In the genomic region with DNA sequence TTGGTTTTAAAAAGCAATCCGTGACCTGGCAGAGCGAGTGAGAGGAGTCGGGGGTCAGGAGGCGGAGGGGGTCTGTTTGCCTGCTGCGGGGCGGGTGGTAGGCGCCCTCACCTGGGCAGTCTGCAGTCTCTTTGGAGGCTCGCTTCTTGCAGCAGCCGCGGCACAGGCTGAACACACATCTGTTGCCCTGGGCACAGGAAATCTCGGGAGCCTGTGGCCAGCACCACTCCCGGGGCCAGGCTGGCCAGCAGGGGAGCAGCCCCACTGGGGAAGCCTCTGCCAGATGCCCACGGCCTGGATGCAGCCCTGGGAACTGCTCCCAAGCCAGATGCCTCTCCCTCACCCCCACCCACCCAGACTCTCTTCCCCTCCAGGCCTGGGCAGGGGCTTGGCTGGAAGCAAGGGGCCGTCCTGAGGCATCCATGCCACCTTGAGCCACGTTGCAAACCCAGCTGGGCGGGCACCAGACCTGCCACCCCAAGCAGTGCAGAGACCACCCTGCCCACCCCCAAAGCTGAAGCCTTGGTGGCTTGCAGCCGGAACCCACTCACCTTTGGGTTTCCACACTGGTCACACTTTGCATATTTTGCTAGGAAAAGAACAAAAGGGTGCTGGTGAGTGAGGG, we compare ENCODE assay signal across 20 cellular contexts. TPM values are rescaled to one million over a fixed set of nuclear protein-coding genes. Genes with fewer than 3 reads are reported as not detected.
A peak's percentile ranks its signal among the peaks of the same experiment; 100 is the strongest.
DNase-seq lines count a peak whose midpoint lies in the region; ATAC-seq, FAIRE-seq and TF ChIP-seq lines count a peak whose summit lies in the region.
"Had no signal": no experiment of that assay in that cellular context is flagged by ENCODE, and none has a peak within 500 bp of the region (broad histone marks: within the 10 kb centered on the region; RNA-seq: fewer than 3 reads in every experiment).

No MANE protein-coding gene starts in this region.

- CTCF ChIA-PET in HCT116 (lab: Charles Lee) (no interaction called here), GM12878 (lab: Yijun Ruan, JAX) (no interaction called here)

- peak overlapping the region; percentile 46 for H3K27ac Mint-ChIP-seq in activated naive CD8-positive, alpha-beta T cell treated with anti-CD3 and anti-CD28 coated beads for 36 hours
- H3K27ac Mint-ChIP-seq in activated naive CD8-positive, alpha-beta T cell treated with anti-CD3 and anti-CD28 coated beads, Interleukin-2, amount 50 U/mL, for 24 hours, result no peak overlapping the region
- peak overlapping the region; percentile 80 for H3K27ac Mint-ChIP-seq in stimulated activated effector memory CD8-positive, alpha-beta T cell treated with anti-CD3 and anti-CD28 coated beads, Interleukin-12 subunit alpha, Interleukin-12 subunit beta, amount 100 ng/mL, for 72 hours
- H3K27ac Mint-ChIP-seq: activated T-helper 2 cell treated with anti-CD3 and anti-CD28 coated beads, Interferon-gamma antibody, Interleukin-2, Interleukin-4, amounts not matched to agents 10 μg/mL and 5 μg/mL and 100 μg/mL, durations not matched to agents 14 hours and 24 hours and 36 hours had no signal

- RAD21 ChIA-PET in HCT116 (lab: Charles Lee; ENCODE audit: low non-redundant PET in 1 of 2, low total read pairs in 2 of 2, uncharacterized antibody in 2 of 2, unreplicated experiment in 2 of 2) (no interaction called here), GM12878 (lab: Charles Lee; ENCODE audit: unreplicated experiment) (no interaction called here)

- POLR2A ChIA-PET in HCT116 (lab: Charles Lee), result no interaction called here
- POLR2A ChIA-PET in GM12878 (lab: Charles Lee), result no interaction called here

- H3K9me3 ChIP-seq in HCT116 (ENCODE audit: control insufficient read depth in 1 of 2, insufficient read depth in 1 of 2, low read depth in 1 of 2, low read length in 2 of 2) (no peaks in the 10 kb centered on the region), GM12878 (replicated peaks; ENCODE audit: control insufficient read depth, insufficient read depth, low read length) (no peaks in the 10 kb centered on the region)
- H3K9me3 ChIP-seq: BE2C, Caco-2, neutrophil, prostate gland, upper lobe of right lung had no signal

- H3K4me2 ChIP-seq in HCT116 (ENCODE audit: low read length), result no peak overlapping the region
- no peak overlapping the region for H3K4me2 ChIP-seq in GM12878 (ENCODE audit: control insufficient read depth, insufficient read depth)

- H4K20me1 ChIP-seq in HCT116 (ENCODE audit: insufficient read depth) (no peaks in the 10 kb centered on the region; the same call in 1 of the 2 replicates), GM12878 (ENCODE audit: control insufficient read depth, insufficient read depth) (no peaks in the 10 kb centered on the region)

- peaks cover 2 to 16% of the 10 kb centered on the region in 2 experiments; a peak in 3 of 4 replicates for H3K4me1 ChIP-seq in HCT116 (ENCODE audit: control insufficient read depth in 1 of 2, insufficient read depth in 2 of 2, low read length in 2 of 2)
- H3K4me1 ChIP-seq in GM12878 (ENCODE audit: control insufficient read depth, insufficient read depth, low read length), result peaks cover under 1% of the 10 kb centered on the region; the same call in 1 of the 2 replicates
- H3K4me1 ChIP-seq: BE2C, Caco-2, upper lobe of right lung had no signal

- TF ChIP-seq EP300 in GM12878 (IDR thresholded peaks at IDR 0.05; ENCODE audit: borderline replicate concordance in 1 of 2, control insufficient read depth in 1 of 2, low read depth in 2 of 2, low read length in 2 of 2), result no peak

- H3K36me3 Mint-ChIP-seq in activated naive CD8-positive, alpha-beta T cell treated with anti-CD3 and anti-CD28 coated beads for 36 hours, result peaks cover 3% of the 10 kb centered on the region
- H3K36me3 Mint-ChIP-seq in activated naive CD8-positive, alpha-beta T cell treated with anti-CD3 and anti-CD28 coated beads, Interleukin-2, amount 50 U/mL, for 24 hours (ENCODE audit: low read depth), result peaks cover 7% of the 10 kb centered on the region
- peaks cover 38% of the 10 kb centered on the region for H3K36me3 Mint-ChIP-seq in stimulated activated effector memory CD8-positive, alpha-beta T cell treated with anti-CD3 and anti-CD28 coated beads, Interleukin-12 subunit alpha, Interleukin-12 subunit beta, amount 100 ng/mL, for 72 hours

- no peak for FAIRE-seq in GM12878 (lab: Jason Lieb, UNC)

- H3K9me2 ChIP-seq in HCT116 (ENCODE audit: insufficient read depth), result no peaks in the 10 kb centered on the region

- H3K4me1 Mint-ChIP-seq in activated naive CD8-positive, alpha-beta T cell treated with anti-CD3 and anti-CD28 coated beads for 36 hours, result peaks cover 4% of the 10 kb centered on the region
- peaks cover 5% of the 10 kb centered on the region for H3K4me1 Mint-ChIP-seq in activated naive CD8-positive, alpha-beta T cell treated with anti-CD3 and anti-CD28 coated beads, Interleukin-2, amount 50 U/mL, for 24 hours
- H3K4me1 Mint-ChIP-seq in stimulated activated effector memory CD8-positive, alpha-beta T cell treated with anti-CD3 and anti-CD28 coated beads, Interleukin-12 subunit alpha, Interleukin-12 subunit beta, amount 100 ng/mL, for 72 hours, result peaks cover 10% of the 10 kb centered on the region

- TF ChIP-seq RAD21 in HCT116 (IDR thresholded peaks at IDR 0.05; ENCODE audit: low read depth) (no peak), GM12878 (IDR thresholded peaks at IDR 0.05; ENCODE audit: insufficient read depth, low read depth, low read length) (no peak)

- H3K27me3 ChIP-seq in HCT116 (ENCODE audit: insufficient read depth, low read length), result no peaks in the 10 kb centered on the region
- H3K27me3 ChIP-seq in GM12878 (replicated peaks in 1 of 2; ENCODE audit: control insufficient read depth in 2 of 2, insufficient read depth in 2 of 2, low read length in 1 of 2), result no peaks in the 10 kb centered on the region
- H3K27me3 ChIP-seq: BE2C, neutrophil, upper lobe of right lung had no signal

- H3K27ac ChIP-seq in HCT116 (ENCODE audit: low read depth, low read length) (peak overlapping the region; percentile 30; the same call in 1 of the 2 replicates), GM12878 (ENCODE audit: control insufficient read depth, insufficient read depth) (no peak overlapping the region)
- H3K27ac ChIP-seq: neutrophil, upper lobe of right lung had no signal

- no peak for TF ChIP-seq POLR2A in HCT116 (IDR thresholded peaks at IDR 0.05; ENCODE audit: borderline replicate concordance, extremely low read depth, insufficient read depth, insufficient read length)
- 0 out of 2 replicates have a peak, but pooled peaks have one; percentile 4 for TF ChIP-seq POLR2A in GM12878 (IDR thresholded peaks at IDR 0.05; ENCODE audit: low read depth, low read length)

- no peak for ATAC-seq in activated naive CD8-positive, alpha-beta T cell treated with anti-CD3 and anti-CD28 coated beads, Interleukin-2, amount 50 U/mL, for 24 hours
- ATAC-seq in HCT116, result no peak
- no peak for ATAC-seq in GM12878
- ATAC-seq in stimulated activated effector memory CD8-positive, alpha-beta T cell treated with anti-CD3 and anti-CD28 coated beads, Interleukin-12 subunit alpha, Interleukin-12 subunit beta, amount 100 ng/mL, for 72 hours, result no peak
- ATAC-seq in GM18502 (IDR thresholded peaks at IDR 0.05; ENCODE audit: poor library complexity, unreplicated experiment), result no peak
- ATAC-seq: upper lobe of right lung had no signal

- H3K27me3 Mint-ChIP-seq in activated naive CD8-positive, alpha-beta T cell treated with anti-CD3 and anti-CD28 coated beads for 36 hours, result no peaks in the 10 kb centered on the region
- H3K27me3 Mint-ChIP-seq in activated naive CD8-positive, alpha-beta T cell treated with anti-CD3 and anti-CD28 coated beads, Interleukin-2, amount 50 U/mL, for 24 hours, result no peaks in the 10 kb centered on the region

- no peak for DNase-seq in activated naive CD8-positive, alpha-beta T cell treated with anti-CD3 and anti-CD28 coated beads for 36 hours
- DNase-seq in activated naive CD8-positive, alpha-beta T cell treated with anti-CD3 and anti-CD28 coated beads, Interleukin-2, amount 50 U/mL, for 24 hours, result no peak
- DNase-seq in HCT116 (ENCODE audit: low read depth, low spot score) (no peak), GM12878 (ENCODE audit: low read depth, low spot score) (no peak), NCI-H510A treated with DMSO at 0.1 percent for 48 hours (lab: John Stamatoyannopoulos, UW) (no peak), NCI-H2171 treated with DMSO at 0.1 percent for 48 hours (lab: John Stamatoyannopoulos, UW) (no peak)
- DNase-seq in stimulated activated effector memory CD8-positive, alpha-beta T cell treated with anti-CD3 and anti-CD28 coated beads, Interleukin-12 subunit alpha, Interleukin-12 subunit beta, amount 100 ng/mL, for 72 hours (ENCODE audit: low spot score in 2 of 2), result no peak
- DNase-seq: BE2C, Caco-2, glutamatergic neuron, KG1, kidney glomerular epithelial cell, MM.1S, NCI-H1436, NCI-H524 treated with DMSO at 0.1 percent for 48 hours, upper lobe of right lung had no signal

- TF ChIP-seq CTCF in HCT116 (IDR thresholded peaks at IDR 0.05 in 2 of 3, conservative IDR thresholded peaks at IDR 0.05 in 1 of 3; ENCODE audit: borderline replicate concordance in 1 of 3, insufficient read depth in 1 of 3, low read depth in 2 of 3, low read length in 2 of 3), result no peak
- TF ChIP-seq CTCF in GM12878 (IDR thresholded peaks at IDR 0.05 in 2 of 3, conservative IDR thresholded peaks at IDR 0.05 in 1 of 3; ENCODE audit: control insufficient read depth in 2 of 3, extremely low read depth in 1 of 3, insufficient read depth in 1 of 3, low read depth in 3 of 3, low read length in 3 of 3), result no peak

- no peak overlapping the region for H3K4me3 ChIP-seq in HCT116 (replicated peaks in 1 of 2; ENCODE audit: low read depth in 1 of 2, low read length in 2 of 2)
- no peak overlapping the region for H3K4me3 ChIP-seq in GM12878
- H3K4me3 ChIP-seq: prostate gland, upper lobe of right lung had no signal

- no peak overlapping the region for H2AFZ ChIP-seq in HCT116 (ENCODE audit: low read depth, low read length, poor library complexity, severe bottlenecking)
- H2AFZ ChIP-seq in GM12878 (ENCODE audit: control insufficient read depth, low read depth, low read length), result no peak overlapping the region

- BruUV-seq in HCT116 (replicated peaks; lab: Mats Ljungman, UMichigan), result no TSS peak
- no TSS peak for BruUV-seq in GM12878 (replicated peaks; lab: Mats Ljungman, UMichigan)

- H3K4me3 Mint-ChIP-seq in activated naive CD8-positive, alpha-beta T cell treated with anti-CD3 and anti-CD28 coated beads for 36 hours, result no peak overlapping the region
- no peak overlapping the region for H3K4me3 Mint-ChIP-seq in activated naive CD8-positive, alpha-beta T cell treated with anti-CD3 and anti-CD28 coated beads, Interleukin-2, amount 50 U/mL, for 24 hours
- H3K4me3 Mint-ChIP-seq in stimulated activated effector memory CD8-positive, alpha-beta T cell treated with anti-CD3 and anti-CD28 coated beads, Interleukin-12 subunit alpha, Interleukin-12 subunit beta, amount 100 ng/mL, for 72 hours, result no peak overlapping the region

- intact Hi-C loops in HCT116 (cut with micrococcal nuclease), result no loop called here
- intact Hi-C loops in GM12878 (cut with micrococcal nuclease; ENCODE audit: unreplicated experiment), result no loop called here

- WGBS in GM12878 (ENCODE audit: insufficient coverage, insufficient replicate concordance, low lambda C conversion rate, missing lambda C conversion rate), result 76% methylated on average over 17 of the region's 17 CpGs

- in situ Hi-C loops in GM12878 (cut with MboI), result no loop called here

- H3K9me3 Mint-ChIP-seq in activated naive CD8-positive, alpha-beta T cell treated with anti-CD3 and anti-CD28 coated beads for 36 hours, result no peaks in the 10 kb centered on the region
- H3K9me3 Mint-ChIP-seq in activated naive CD8-positive, alpha-beta T cell treated with anti-CD3 and anti-CD28 coated beads, Interleukin-2, amount 50 U/mL, for 24 hours, result no peaks in the 10 kb centered on the region
- H3K9me3 Mint-ChIP-seq in stimulated activated effector memory CD8-positive, alpha-beta T cell treated with anti-CD3 and anti-CD28 coated beads, Interleukin-12 subunit alpha, Interleukin-12 subunit beta, amount 100 ng/mL, for 72 hours, result no peaks in the 10 kb centered on the region
- H3K9me3 Mint-ChIP-seq: activated T-helper 2 cell treated with anti-CD3 and anti-CD28 coated beads, Interferon-gamma antibody, Interleukin-2, Interleukin-4, amounts not matched to agents 10 μg/mL and 5 μg/mL and 100 μg/mL, durations not matched to agents 14 hours and 24 hours and 36 hours had no signal

- SMC1A ChIA-PET in GM12878 (lab: Charles Lee; ENCODE audit: uncharacterized antibody, unreplicated experiment), result no interaction called here

- H3K79me2 ChIP-seq in HCT116 (ENCODE audit: insufficient read depth, low read length), result peaks cover 26% of the 10 kb centered on the region; the same call in 1 of the 2 replicates
- peaks cover under 1% of the 10 kb centered on the region; the same call in 1 of the 2 replicates for H3K79me2 ChIP-seq in GM12878 (ENCODE audit: control insufficient read depth, insufficient read depth, low read length)

- peaks cover 25 to 80% of the 10 kb centered on the region in 2 experiments for H3K36me3 ChIP-seq in HCT116 (ENCODE audit: control insufficient read depth in 1 of 2, insufficient read depth in 2 of 2, low read length in 2 of 2)
- peaks cover 3 to 36% of the 10 kb centered on the region in 2 experiments for H3K36me3 ChIP-seq in GM12878 (ENCODE audit: control insufficient read depth in 2 of 2, insufficient read depth in 2 of 2, low read length in 1 of 2)

- no peak overlapping the region for H3K9ac ChIP-seq in HCT116 (ENCODE audit: low read length)
- H3K9ac ChIP-seq in GM12878 (ENCODE audit: control insufficient read depth, insufficient read depth, low read length), result no peak overlapping the region

RNA-seq across cellular contexts. Expression of a gene that starts 6.6 kb away (rescaled TPM):
- total RNA-seq in activated naive CD8-positive, alpha-beta T cell treated with anti-CD3 and anti-CD28 coated beads for 36 hours, result 100 to 1,000 TPM in 1 of 2 experiments, 10 to 100 TPM in 1; 94.2 to 103 TPM
- total RNA-seq in HCT116 (2021; ENCODE audit: unreplicated experiment) (205 TPM), GM12878 (2014; rRNA removed) (110 and 131 TPM in 2 replicates), GM12878 (2014; rRNA removed; fragmentation: Illumina TruSeq; extraction: Trizol) (35.1 and 37.1 TPM in 2 replicates), GM12878 (2021) (113 and 122 TPM in 2 replicates)
- 154 and 156 TPM in 2 replicates for polyA plus RNA-seq in HCT116 (2012)
- 41.6 and 44.7 TPM in 2 replicates for total RNA-seq in GM12878 (2013; cell fraction: nucleolus; rRNA removed)
- polyA plus RNA-seq in GM12878 (2011; ENCODE audit: low read depth), result 21.3 TPM
- polyA plus RNA-seq in GM12878 (2011; rRNA removed) (14.3 and 53.3 TPM in 2 replicates), GM12878 (2014; fragmentation: Illumina TruSeq; extraction: Trizol) (7.5 and 32.8 TPM in 2 replicates), GM12878 (2014; fragmentation: Nextera tagmentation; extraction: Ambion mirVana) (10 to 100 TPM in 1 of 2 experiments, 1 to 10 TPM in 1; 2.2 to 11.5 TPM), GM12878 (2014; rRNA removed) (102 and 119 TPM in 2 replicates), GM12878 (2016; fragmentation: Nextera tagmentation; extraction: Ambion mirVana) (100 to 1,000 TPM; 119 to 146 TPM)
- 65.9 and 98.5 TPM in 2 replicates for polyA plus RNA-seq in GM12878 (2011; cell fraction: cytosol; rRNA removed)
- 198 and 262 TPM in 2 replicates for polyA plus RNA-seq in GM12878 (2011; cell fraction: nucleus; rRNA removed)
- polyA plus RNA-seq in GM12878 (2012), result 41.2 and 44.0 TPM in 2 replicates
- 50.1 and 72.3 TPM in 2 replicates for polyA minus RNA-seq in GM12878 (2011; rRNA and poly(A)+ RNA removed)
- 44.1 and 45.0 TPM in 2 replicates for polyA minus RNA-seq in GM12878 (2011; cell fraction: cytosol; rRNA and poly(A)+ RNA removed)
- 42.7 and 84.3 TPM in 2 replicates for polyA minus RNA-seq in GM12878 (2011; cell fraction: nucleus; rRNA and poly(A)+ RNA removed)

RNA-seq across cellular contexts. Expression of a gene that starts 6.7 kb away (rescaled TPM):
- 10 to 100 TPM; 13.9 to 14.5 TPM for total RNA-seq in activated naive CD8-positive, alpha-beta T cell treated with anti-CD3 and anti-CD28 coated beads for 36 hours
- total RNA-seq in HCT116 (2021; ENCODE audit: unreplicated experiment) (52.0 TPM), GM12878 (2014; rRNA removed) (14.5 and 14.8 TPM in 2 replicates), GM12878 (2014; rRNA removed; fragmentation: Illumina TruSeq; extraction: Trizol) (5.2 and 7.8 TPM in 2 replicates), GM12878 (2021) (17.7 and 19.6 TPM in 2 replicates)
- polyA plus RNA-seq in HCT116 (2012), result 53.5 and 62.2 TPM in 2 replicates
- total RNA-seq in GM12878 (2013; cell fraction: nucleolus; rRNA removed), result 23.5 and 23.7 TPM in 2 replicates
- polyA plus RNA-seq in GM12878 (2011; ENCODE audit: low read depth), result 10.9 TPM
- polyA plus RNA-seq in GM12878 (2011; rRNA removed) (4.4 and 7.1 TPM in 2 replicates), GM12878 (2014; fragmentation: Illumina TruSeq; extraction: Trizol) (1.3 and 7.2 TPM in 2 replicates), GM12878 (2014; fragmentation: Nextera tagmentation; extraction: Ambion mirVana) (under 1 TPM; 0.10 to 0.93 TPM), GM12878 (2014; rRNA removed) (19.0 and 22.4 TPM in 2 replicates), GM12878 (2016; fragmentation: Nextera tagmentation; extraction: Ambion mirVana) (1 to 10 TPM; 1.6 to 2.6 TPM)
- polyA plus RNA-seq in GM12878 (2011; cell fraction: cytosol; rRNA removed), result 6.6 and 12.0 TPM in 2 replicates
- polyA plus RNA-seq in GM12878 (2011; cell fraction: nucleus; rRNA removed), result 83.6 and 89.3 TPM in 2 replicates
- 20.4 and 23.3 TPM in 2 replicates for polyA plus RNA-seq in GM12878 (2012)
- 2.4 and 4.8 TPM in 2 replicates for polyA minus RNA-seq in GM12878 (2011; rRNA and poly(A)+ RNA removed)
- polyA minus RNA-seq in GM12878 (2011; cell fraction: cytosol; rRNA and poly(A)+ RNA removed), result 2.9 and 4.4 TPM in 2 replicates
- 8.1 and 8.2 TPM in 2 replicates for polyA minus RNA-seq in GM12878 (2011; cell fraction: nucleus; rRNA and poly(A)+ RNA removed)

RNA-seq across cellular contexts. Expression of a gene that starts 7.3 kb away (rescaled TPM):
- total RNA-seq in activated naive CD8-positive, alpha-beta T cell treated with anti-CD3 and anti-CD28 coated beads for 36 hours, result 100 to 1,000 TPM; 175 to 190 TPM
- total RNA-seq in HCT116 (2021; ENCODE audit: unreplicated experiment) (176 TPM), GM12878 (2014; rRNA removed) (107 and 132 TPM in 2 replicates), GM12878 (2014; rRNA removed; fragmentation: Illumina TruSeq; extraction: Trizol) (43.3 and 50.3 TPM in 2 replicates), GM12878 (2021) (137 and 157 TPM in 2 replicates)
- polyA plus RNA-seq in HCT116 (2012), result 120 and 129 TPM in 2 replicates
- total RNA-seq in GM12878 (2013; cell fraction: nucleolus; rRNA removed), result 56.8 and 75.9 TPM in 2 replicates
- 52.5 TPM for polyA plus RNA-seq in GM12878 (2011; ENCODE audit: low read depth)
- polyA plus RNA-seq in GM12878 (2011; rRNA removed) (21.0 and 42.6 TPM in 2 replicates), GM12878 (2014; fragmentation: Illumina TruSeq; extraction: Trizol) (13.8 and 46.5 TPM in 2 replicates), GM12878 (2014; fragmentation: Nextera tagmentation; extraction: Ambion mirVana) (10 to 100 TPM in 1 of 2 experiments, 1 to 10 TPM in 1; 6.1 to 15.3 TPM), GM12878 (2014; rRNA removed) (147 and 155 TPM in 2 replicates), GM12878 (2016; fragmentation: Nextera tagmentation; extraction: Ambion mirVana) (10 to 100 TPM in 1 of 2 experiments, 1 to 10 TPM in 1; 9.7 to 25.4 TPM)
- polyA plus RNA-seq in GM12878 (2011; cell fraction: cytosol; rRNA removed), result 77.7 and 101 TPM in 2 replicates
- polyA plus RNA-seq in GM12878 (2011; cell fraction: nucleus; rRNA removed), result 285 and 360 TPM in 2 replicates
- 61.7 and 71.7 TPM in 2 replicates for polyA plus RNA-seq in GM12878 (2012)
- 23.4 and 40.3 TPM in 2 replicates for polyA minus RNA-seq in GM12878 (2011; rRNA and poly(A)+ RNA removed)
- polyA minus RNA-seq in GM12878 (2011; cell fraction: cytosol; rRNA and poly(A)+ RNA removed), result 25.4 and 29.1 TPM in 2 replicates
- polyA minus RNA-seq in GM12878 (2011; cell fraction: nucleus; rRNA and poly(A)+ RNA removed), result 63.5 and 104 TPM in 2 replicates

RNA-seq across cellular contexts. Expression of a gene that starts 20.8 kb away (rescaled TPM):
- 100 to 1,000 TPM in 1 of 2 experiments, 10 to 100 TPM in 1; 93.3 to 104 TPM for total RNA-seq in activated naive CD8-positive, alpha-beta T cell treated with anti-CD3 and anti-CD28 coated beads for 36 hours
- total RNA-seq in HCT116 (2021; ENCODE audit: unreplicated experiment) (306 TPM), GM12878 (2014; rRNA removed) (80.8 and 85.8 TPM in 2 replicates), GM12878 (2014; rRNA removed; fragmentation: Illumina TruSeq; extraction: Trizol) (32.4 and 39.9 TPM in 2 replicates), GM12878 (2021) (110 and 119 TPM in 2 replicates)
- polyA plus RNA-seq in HCT116 (2012), result 324 and 351 TPM in 2 replicates
- total RNA-seq in GM12878 (2013; cell fraction: nucleolus; rRNA removed), result 13.4 and 14.9 TPM in 2 replicates
- polyA plus RNA-seq in GM12878 (2011; ENCODE audit: low read depth), result 79.4 TPM
- polyA plus RNA-seq in GM12878 (2011; rRNA removed) (29.9 and 66.6 TPM in 2 replicates), GM12878 (2014; fragmentation: Illumina TruSeq; extraction: Trizol) (45.6 and 92.0 TPM in 2 replicates), GM12878 (2014; fragmentation: Nextera tagmentation; extraction: Ambion mirVana) (10 to 100 TPM; 12.3 to 44.8 TPM), GM12878 (2014; rRNA removed) (128 and 151 TPM in 2 replicates), GM12878 (2016; fragmentation: Nextera tagmentation; extraction: Ambion mirVana) (100 to 1,000 TPM; 122 to 139 TPM)
- polyA plus RNA-seq in GM12878 (2011; cell fraction: cytosol; rRNA removed), result 188 and 195 TPM in 2 replicates
- 136 and 154 TPM in 2 replicates for polyA plus RNA-seq in GM12878 (2011; cell fraction: nucleus; rRNA removed)
- 73.6 and 79.6 TPM in 2 replicates for polyA plus RNA-seq in GM12878 (2012)
- polyA minus RNA-seq in GM12878 (2011; rRNA and poly(A)+ RNA removed), result 53.5 and 69.9 TPM in 2 replicates
- 23.2 and 25.8 TPM in 2 replicates for polyA minus RNA-seq in GM12878 (2011; cell fraction: cytosol; rRNA and poly(A)+ RNA removed)
- polyA minus RNA-seq in GM12878 (2011; cell fraction: nucleus; rRNA and poly(A)+ RNA removed), result 21.6 and 34.3 TPM in 2 replicates

RNA-seq across cellular contexts. Expression of a gene that starts 26.9 kb away (rescaled TPM):
- total RNA-seq in activated naive CD8-positive, alpha-beta T cell treated with anti-CD3 and anti-CD28 coated beads for 36 hours, result 1 to 10 TPM; 4.7 to 5.1 TPM
- total RNA-seq in HCT116 (2021; ENCODE audit: unreplicated experiment) (120 TPM), GM12878 (2014; rRNA removed) (23.5 and 29.8 TPM in 2 replicates), GM12878 (2014; rRNA removed; fragmentation: Illumina TruSeq; extraction: Trizol) (9.0 and 9.2 TPM in 2 replicates), GM12878 (2021) (14.6 and 16.2 TPM in 2 replicates)
- 114 and 123 TPM in 2 replicates for polyA plus RNA-seq in HCT116 (2012)
- total RNA-seq in GM12878 (2013; cell fraction: nucleolus; rRNA removed), result 2.7 and 4.9 TPM in 2 replicates
- polyA plus RNA-seq in GM12878 (2011; ENCODE audit: low read depth), result 0.71 TPM
- polyA plus RNA-seq in GM12878 (2011; rRNA removed) (1.2 and 4.2 TPM in 2 replicates), GM12878 (2014; fragmentation: Illumina TruSeq; extraction: Trizol) (2.8 and 9.8 TPM in 2 replicates), GM12878 (2014; fragmentation: Nextera tagmentation; extraction: Ambion mirVana) (under 1 TPM; 0.11 to 0.16 TPM), GM12878 (2014; rRNA removed) (32.9 and 39.8 TPM in 2 replicates), GM12878 (2016; fragmentation: Nextera tagmentation; extraction: Ambion mirVana) (1 to 10 TPM; 1.7 TPM)
- 4.7 and 7.5 TPM in 2 replicates for polyA plus RNA-seq in GM12878 (2011; cell fraction: cytosol; rRNA removed)
- polyA plus RNA-seq in GM12878 (2011; cell fraction: nucleus; rRNA removed), result 33.2 and 47.4 TPM in 2 replicates
- 3.4 and 4.9 TPM in 2 replicates for polyA plus RNA-seq in GM12878 (2012)
- polyA minus RNA-seq in GM12878 (2011; rRNA and poly(A)+ RNA removed), result 0.44 and 1.0 TPM in 2 replicates
- 3.1 TPM in 1 of 2 replicates, not detected in the other for polyA minus RNA-seq in GM12878 (2011; cell fraction: cytosol; rRNA and poly(A)+ RNA removed)
- polyA minus RNA-seq in GM12878 (2011; cell fraction: nucleus; rRNA and poly(A)+ RNA removed), result 2.3 and 4.8 TPM in 2 replicates
